ENCODE assay signal across 22 cellular contexts in genomic region chr2:25363733-25364132, GRCh38. TPM values are rescaled to one million over a fixed set of nuclear protein-coding genes. Genes with fewer than 3 reads are reported as not detected.
DNase-seq lines count a peak whose midpoint lies in the region; ATAC-seq, FAIRE-seq and TF ChIP-seq lines count a peak whose summit lies in the region.
"Had no signal": no experiment of that assay in that cellular context is flagged by ENCODE, and none has a peak within 500 bp of the region (broad histone marks: within the 10 kb centered on the region; RNA-seq: fewer than 3 reads in every experiment).

No MANE protein-coding gene starts in this region.

- no peak for TF ChIP-seq RAD21 in GM12878 (IDR thresholded peaks at IDR 0.05; ENCODE audit: insufficient read depth, low read depth, low read length)

- TF ChIP-seq POLR2A in GM12878 (IDR thresholded peaks at IDR 0.05; ENCODE audit: low read depth, low read length) (no peak), spleen (IDR thresholded peaks at IDR 0.05) (no peak)

- no peaks in the 10 kb centered on the region for H3K36me3 Mint-ChIP-seq in activated T-cell treated with anti-CD3 and anti-CD28 coated beads, Interleukin-2, amount 50 U/mL, for 4 hours (ENCODE audit: insufficient read depth)
- H3K36me3 Mint-ChIP-seq in IgD-negative memory B cell, result no peaks in the 10 kb centered on the region

- TF ChIP-seq EP300 in GM12878 (IDR thresholded peaks at IDR 0.05; ENCODE audit: borderline replicate concordance in 1 of 2, control insufficient read depth in 1 of 2, low read depth in 2 of 2, low read length in 2 of 2), result no peak

- H3K9me3 Mint-ChIP-seq in activated T-cell treated with anti-CD3 and anti-CD28 coated beads, Interleukin-2, amount 50 U/mL, for 4 hours, result no peaks in the 10 kb centered on the region
- H3K9me3 Mint-ChIP-seq in IgD-negative memory B cell, result no peaks in the 10 kb centered on the region
- H3K9me3 Mint-ChIP-seq: GM23338 had no signal

- H3K4me3 ChIP-seq in GM12878 (no peak overlapping the region), spleen (no peak overlapping the region), aorta (ENCODE audit: low read length in 2 of 2) (no peak overlapping the region)
- H3K4me3 ChIP-seq: GM23338, left lung, mucosa of descending colon, tibial artery had no signal

- H3K4me2 ChIP-seq in GM12878 (ENCODE audit: control insufficient read depth, insufficient read depth), result peak overlapping the region; percentile 97; the same call in 1 of the 2 replicates
- H3K4me2 ChIP-seq: GM23338, KMS-11 had no signal

- H3K27me3 Mint-ChIP-seq in activated T-cell treated with anti-CD3 and anti-CD28 coated beads, Interleukin-2, amount 50 U/mL, for 4 hours (ENCODE audit: low read depth), result no peaks in the 10 kb centered on the region
- no peaks in the 10 kb centered on the region for H3K27me3 Mint-ChIP-seq in IgD-negative memory B cell

- no peak overlapping the region for H3K9ac ChIP-seq in GM12878 (ENCODE audit: control insufficient read depth, insufficient read depth, low read length)
- H3K9ac ChIP-seq: KMS-11 had no signal

- H3K79me2 ChIP-seq in GM12878 (ENCODE audit: control insufficient read depth, insufficient read depth, low read length), result no peaks in the 10 kb centered on the region

- TF ChIP-seq CTCF in GM12878 (IDR thresholded peaks at IDR 0.05 in 2 of 3, conservative IDR thresholded peaks at IDR 0.05 in 1 of 3; ENCODE audit: control insufficient read depth in 2 of 3, extremely low read depth in 1 of 3, insufficient read depth in 1 of 3, low read depth in 3 of 3, low read length in 3 of 3), result no peak
- no peak for TF ChIP-seq CTCF in spleen (IDR thresholded peaks at IDR 0.05 in 8 of 11, conservative IDR thresholded peaks at IDR 0.05 in 3 of 11)

- FAIRE-seq in GM12878 (lab: Jason Lieb, UNC), result no peak
- FAIRE-seq: TTC549 had no signal

- peak overlapping the region; percentile 53 to 98 (median 79) for H3K27ac Mint-ChIP-seq in IgD-negative memory B cell
- H3K27ac Mint-ChIP-seq: GM23338 had no signal

- 87% methylated on average over 7 of the region's 7 CpGs for WGBS in GM12878 (ENCODE audit: insufficient coverage, insufficient replicate concordance, low lambda C conversion rate, missing lambda C conversion rate)
- WGBS in spleen, 5 donors, result 83 to 96% (median 92%) methylated on average over 2 to 7 of the region's 7 CpGs
- 92 to 94% methylated on average over 7 of the region's 7 CpGs for WGBS in aorta, 2 donors

- in situ Hi-C loops in GM12878 (cut with MboI), result no loop called here

- peak overlapping the region; percentile 26 for H3K4me3 Mint-ChIP-seq in activated T-cell treated with anti-CD3 and anti-CD28 coated beads, Interleukin-2, amount 50 U/mL, for 4 hours
- peak overlapping the region; percentile 27 to 90 (median 58) for H3K4me3 Mint-ChIP-seq in IgD-negative memory B cell
- H3K4me3 Mint-ChIP-seq: GM23338 had no signal

- POLR2A ChIA-PET in GM12878 (lab: Charles Lee), result interaction anchor here (0.6 to 3.2 kb wide), 10 partner anchors 12 to 1424 kb away, joined by 3 to 37 read pairs (median 7); no protein-coding TSS in a partner anchor

- no peak overlapping the region for H2AFZ ChIP-seq in GM12878 (ENCODE audit: control insufficient read depth, low read depth, low read length)
- H2AFZ ChIP-seq: GM23338 had no signal

- RAD21 ChIA-PET in GM12878 (lab: Charles Lee; ENCODE audit: unreplicated experiment), result interaction anchor here (0.7 to 2.6 kb wide), 4 partner anchors 47 to 151 kb away, joined by 3 to 59 read pairs (median 4); no protein-coding TSS in a partner anchor

- no peak for ATAC-seq in activated T-cell treated with anti-CD3 and anti-CD28 coated beads, Interleukin-2, amount 50 U/mL, for 4 hours
- no peak for ATAC-seq in GM12878
- ATAC-seq in Right ventricle myocardium superior (ENCODE audit: poor library complexity), result no peak
- no peak for ATAC-seq in aorta (ENCODE audit: low FRiP score)
- ATAC-seq: GM23338, left lung, mucosa of descending colon, right cardiac atrium had no signal

- H3K27ac ChIP-seq in GM12878 (ENCODE audit: control insufficient read depth, insufficient read depth) (no peak overlapping the region), spleen (no peak overlapping the region), aorta (ENCODE audit: low read depth in 1 of 2, low read length in 2 of 2) (no peak overlapping the region)
- H3K27ac ChIP-seq: KMS-11, tibial artery had no signal

- H3K27me3 ChIP-seq in GM12878 (replicated peaks in 1 of 2; ENCODE audit: control insufficient read depth in 2 of 2, insufficient read depth in 2 of 2, low read length in 1 of 2) (no peaks in the 10 kb centered on the region), spleen (replicated peaks in 1 of 7) (no peaks in the 10 kb centered on the region), aorta (ENCODE audit: control insufficient read depth in 1 of 2, insufficient read depth in 2 of 2, low read length in 1 of 2) (no peaks in the 10 kb centered on the region)
- H3K27me3 ChIP-seq: esophagus squamous epithelium, left lung, tibial artery had no signal

- SMC1A ChIA-PET in GM12878 (lab: Charles Lee; ENCODE audit: uncharacterized antibody, unreplicated experiment), result interaction anchor here (0.6 to 3.1 kb wide), 8 partner anchors 12 to 195 kb away, joined by 3 to 39 read pairs (median 8); no protein-coding TSS in a partner anchor

- CTCF ChIA-PET in GM12878 (lab: Yijun Ruan, JAX), result interaction anchor here (0.9 to 8.6 kb wide), 4 partner anchors 10 to 92 kb away, joined by 3 to 126 read pairs (median 3); no protein-coding TSS in a partner anchor

- intact Hi-C loops in GM12878 (cut with micrococcal nuclease; ENCODE audit: unreplicated experiment) (loop anchor here (2.0 kb wide), 1 partner anchor 13 kb away; no protein-coding TSS in a partner anchor), spleen (cut with DNase I; ENCODE audit: low total_unique reads) (loop anchor here (10.0 kb wide), 1 partner anchor 161 kb away; no protein-coding TSS in a partner anchor), Right ventricle myocardium superior (cut with DNase I) (no loop called here), aorta (cut with DNase I) (loop anchor here in 1 of 2 donors (5.0 kb wide), 1 partner anchor 159 kb away; no protein-coding TSS in a partner anchor)

- DNase-seq in activated T-cell treated with anti-CD3 and anti-CD28 coated beads, Interleukin-2, amount 50 U/mL, for 4 hours, result no peak
- no peak for DNase-seq in activated T-cell treated with anti-CD3 and anti-CD28 coated beads, Interleukin-2, amount 50 U/mL, for 48 hours
- no peak for DNase-seq in GM12878 (ENCODE audit: low read depth, low spot score)
- peak; percentile 80 for DNase-seq in spleen
- DNase-seq in GF-D8 (lab: John Stamatoyannopoulos, UW), result no peak
- DNase-seq in Right ventricle myocardium superior, result no peak
- DNase-seq in aorta, result no peak
- DNase-seq: activated effector memory CD4-positive, alpha-beta T cell treated with Interleukin-2 at 50 U/mL for 16 hours; effector CD8-positive, alpha-beta T cell; esophagus squamous epithelium; left lung; mucosa of descending colon; MV-4-11; NCI-H2029; NCI-H446 treated with DMSO at 0.1 percent for 48 hours; nucleus accumbens; right cardiac atrium; tibial artery had no signal

- no TSS peak for BruUV-seq in GM12878 (replicated peaks; lab: Mats Ljungman, UMichigan)

- peaks cover 23% of the 10 kb centered on the region for H3K4me1 Mint-ChIP-seq in activated T-cell treated with anti-CD3 and anti-CD28 coated beads, Interleukin-2, amount 50 U/mL, for 4 hours (ENCODE audit: low read depth)
- peaks cover 6 to 18% (median 10%) of the 10 kb centered on the region in 3 donors for H3K4me1 Mint-ChIP-seq in IgD-negative memory B cell

- H4K20me1 ChIP-seq in GM12878 (ENCODE audit: control insufficient read depth, insufficient read depth), result no peaks in the 10 kb centered on the region

- H3K36me3 ChIP-seq in GM12878 (ENCODE audit: control insufficient read depth in 2 of 2, insufficient read depth in 2 of 2, low read length in 1 of 2) (no peaks in the 10 kb centered on the region), spleen (no peaks in the 10 kb centered on the region), aorta (ENCODE audit: control insufficient read depth in 1 of 2, insufficient read depth in 2 of 2, low read length in 1 of 2) (no peaks in the 10 kb centered on the region)
- H3K36me3 ChIP-seq: esophagus squamous epithelium, left lung, tibial artery had no signal

- H3K9me3 ChIP-seq in GM12878 (replicated peaks; ENCODE audit: control insufficient read depth, insufficient read depth, low read length) (no peaks in the 10 kb centered on the region), spleen (no peaks in the 10 kb centered on the region), aorta (ENCODE audit: control insufficient read depth, low read length) (no peaks in the 10 kb centered on the region)
- H3K9me3 ChIP-seq: esophagus squamous epithelium, left lung, mucosa of descending colon, tibial artery had no signal

- peaks cover 13% of the 10 kb centered on the region for H3K4me1 ChIP-seq in GM12878 (ENCODE audit: control insufficient read depth, insufficient read depth, low read length)
- peaks cover 0 to 31% (median 15%) of the 10 kb centered on the region in 6 donors for H3K4me1 ChIP-seq in spleen
- no peaks in the 10 kb centered on the region for H3K4me1 ChIP-seq in aorta (ENCODE audit: control insufficient read depth in 1 of 2, insufficient read depth in 2 of 2, low read length in 2 of 2)

RNA-seq across cellular contexts. Expression of gene DNMT3A, which starts 22.0 kb away (rescaled TPM):
- 100 to 1,000 TPM in 2 of 3 donors, 10 to 100 TPM in 1; 89.2 to 106 (median 103) TPM for total RNA-seq in activated T-cell treated with anti-CD3 and anti-CD28 coated beads, Interleukin-2, amount 50 U/mL, for 4 hours
- 4.9 TPM for polyA plus RNA-seq in IgD-negative memory B cell
- 87.0 and 94.0 TPM in 2 replicates for total RNA-seq in GM12878 (2013; cell fraction: nucleolus; rRNA removed)
- total RNA-seq in GM12878 (2014; rRNA removed), result 18.1 and 28.1 TPM in 2 replicates
- total RNA-seq in GM12878 (2014; rRNA removed; fragmentation: Illumina TruSeq; extraction: Trizol), result 17.7 and 18.5 TPM in 2 replicates
- 47.8 and 51.6 TPM in 2 replicates for total RNA-seq in GM12878 (2021)
- polyA plus RNA-seq in GM12878 (2011; ENCODE audit: low read depth), result 9.7 TPM
- polyA plus RNA-seq in GM12878 (2011; rRNA removed), result 4.9 and 7.4 TPM in 2 replicates
- polyA plus RNA-seq in GM12878 (2011; cell fraction: cytosol; rRNA removed), result 8.9 and 11.4 TPM in 2 replicates
- polyA plus RNA-seq in GM12878 (2011; cell fraction: nucleus; rRNA removed), result 27.4 and 39.0 TPM in 2 replicates
- polyA plus RNA-seq in GM12878 (2012), result 17.3 and 21.3 TPM in 2 replicates
- polyA plus RNA-seq in GM12878 (2014; fragmentation: Illumina TruSeq; extraction: Trizol), result 10.1 and 15.7 TPM in 2 replicates
- polyA plus RNA-seq in GM12878 (2014; fragmentation: Nextera tagmentation; extraction: Ambion mirVana), result 10 to 100 TPM; 11.1 to 29.9 TPM
- polyA plus RNA-seq in GM12878 (2014; rRNA removed), result 24.5 and 25.4 TPM in 2 replicates
- polyA plus RNA-seq in GM12878 (2016; fragmentation: Nextera tagmentation; extraction: Ambion mirVana), result 10 to 100 TPM; 12.3 to 16.3 TPM
- 24.2 and 40.7 TPM in 2 replicates for polyA minus RNA-seq in GM12878 (2011; rRNA and poly(A)+ RNA removed)
- 7.3 and 19.0 TPM in 2 replicates for polyA minus RNA-seq in GM12878 (2011; cell fraction: cytosol; rRNA and poly(A)+ RNA removed)
- 17.5 and 40.3 TPM in 2 replicates for polyA minus RNA-seq in GM12878 (2011; cell fraction: nucleus; rRNA and poly(A)+ RNA removed)
- total RNA-seq in spleen, result 10 to 100 TPM; 28.4 to 64.6 (median 42.0) TPM
- polyA plus RNA-seq in spleen, result 10 to 100 TPM in 2 of 3 donors, 1 to 10 TPM in 1; 9.0 to 17.1 (median 10.5) TPM
- total RNA-seq in Right ventricle myocardium superior, result 20.2 TPM
- total RNA-seq in aorta, result 10 to 100 TPM; 32.5 to 48.2 TPM
- polyA plus RNA-seq in aorta, result 10 to 100 TPM in 1 of 2 donors, 1 to 10 TPM in 1; 9.4 to 11.6 TPM
